Comparison of ENCODE assay signal across 8 cellular contexts in the genomic region with DNA sequence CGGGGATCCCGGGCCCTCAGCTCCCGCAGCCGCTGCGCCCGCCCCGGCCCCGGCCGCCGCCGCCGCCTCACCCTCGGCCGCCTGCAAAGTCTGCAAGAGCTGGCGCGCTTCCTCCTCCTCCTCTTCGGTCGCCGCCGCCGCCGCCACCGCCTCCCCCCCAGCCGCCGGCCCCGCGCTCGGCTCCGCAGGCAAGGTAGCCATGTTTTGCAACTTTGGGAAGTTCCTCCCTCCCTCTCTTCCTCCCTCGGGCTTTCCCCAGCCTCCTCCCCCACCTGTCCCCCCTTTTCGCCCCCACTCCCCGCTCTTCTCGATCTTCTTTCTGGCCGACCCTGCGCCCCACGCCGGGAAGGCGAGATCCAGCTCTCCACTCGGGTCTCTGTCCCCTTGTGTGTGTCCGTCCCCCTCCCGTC. TPM values are rescaled to one million over a fixed set of nuclear protein-coding genes. Genes with fewer than 3 reads are reported as not detected.
DNase-seq lines count a peak whose midpoint lies in the region; TF ChIP-seq lines count a peak whose summit lies in the region.

No MANE protein-coding gene starts in this region.

- H4K8ac ChIP-seq in neuronal stem cell (ENCODE audit: low read depth, low read length), result peak overlapping the region; percentile 52

- H3K27ac ChIP-seq in C4-2B (peak overlapping the region; percentile 87), esophagus (ENCODE audit: low read depth in 2 of 2, low read length in 1 of 2) (peak overlapping the region; percentile 96 to 98), neuronal stem cell (replicated peaks; ENCODE audit: low read length) (peak overlapping the region; percentile 100)

- no peaks in the 10 kb centered on the region for H3K9me3 ChIP-seq in esophagus (ENCODE audit: control insufficient read depth in 2 of 2, insufficient read depth in 1 of 2, low read depth in 1 of 2, low read length in 1 of 2)
- no peaks in the 10 kb centered on the region for H3K9me3 ChIP-seq in neuronal stem cell (replicated peaks in 1 of 2; ENCODE audit: control insufficient read depth in 2 of 2, insufficient read depth in 1 of 2, low read depth in 1 of 2, low read length in 2 of 2)

- H4K91ac ChIP-seq in neuronal stem cell (ENCODE audit: low read depth, low read length, poor library complexity), result peak overlapping the region; percentile 95

- H3K4me3 ChIP-seq in esophagus (ENCODE audit: low read depth in 1 of 2, low read length in 2 of 2) (peak overlapping the region; percentile 64 to 76), neuronal stem cell (ENCODE audit: low read length in 2 of 2) (peak overlapping the region; percentile 91 to 97)

- peak overlapping the region; percentile 73 for H2BK12ac ChIP-seq in neuronal stem cell (ENCODE audit: low read length)

- TF ChIP-seq CTCF in C4-2B (conservative IDR thresholded peaks at IDR 0.05) (no peak), GM20000 (IDR thresholded peaks at IDR 0.05; ENCODE audit: extremely low read depth, missing control alignments) (no peak)

- H3K14ac ChIP-seq in neuronal stem cell (ENCODE audit: low read length), result peak overlapping the region; percentile 99

- H2BK5ac ChIP-seq in neuronal stem cell (ENCODE audit: low read length), result peak overlapping the region; percentile 99

- peaks cover 21% of the 10 kb centered on the region for H3K79me1 ChIP-seq in neuronal stem cell (ENCODE audit: low read depth, low read length)

- H3K27me3 ChIP-seq in esophagus (ENCODE audit: control insufficient read depth in 1 of 2, insufficient read depth in 2 of 2, low read length in 2 of 2), result no peaks in the 10 kb centered on the region
- H3K27me3 ChIP-seq in neuronal stem cell (ENCODE audit: control insufficient read depth in 3 of 3, insufficient read depth in 3 of 3, low read depth in 1 of 3, low read length in 3 of 3), result no peaks in the 10 kb centered on the region

- peak overlapping the region; percentile 100 for H3K23ac ChIP-seq in neuronal stem cell (ENCODE audit: low read depth, low read length, poor library complexity)

- peak overlapping the region; percentile 97 for H3K4me2 ChIP-seq in neuronal stem cell (ENCODE audit: insufficient read depth, low read length, poor library complexity, severe bottlenecking)

- peak overlapping the region; percentile 30 for H2BK15ac ChIP-seq in neuronal stem cell (ENCODE audit: low read length)

- WGBS in esophagus, 2 donors, result 0 to 1% methylated on average over 12 to 41 of the region's 41 CpGs
- no CpG with 5 or more reads among the region's 41 CpGs for WGBS in neuronal stem cell (ENCODE audit: extremely low coverage in 2 of 2, insufficient read length in 2 of 2, insufficient replicate concordance in 1 of 2), 2 donors

- H3K4ac ChIP-seq in neuronal stem cell (ENCODE audit: low read length), result peak overlapping the region; percentile 76

- H3K18ac ChIP-seq in neuronal stem cell (ENCODE audit: low read length), result peak overlapping the region; percentile 100

- DNase-seq in HuH-7.5 (ENCODE audit: low spot score), result peak; percentile 65
- peak; percentile 44 to 56 for DNase-seq in activated CD4-positive, alpha-beta T cell treated with anti-CD3 and anti-CD28 coated beads, Interleukin-2, amount 50 U/mL, for 48 hours
- DNase-seq in neuronal stem cell (ENCODE audit: low spot score), result no peak
- no peak for DNase-seq in cerebellum (ENCODE audit: low spot score)
- DNase-seq in DMS79 (lab: John Stamatoyannopoulos, UW), result no peak
- DNase-seq in GM20000 (ENCODE audit: low spot score), result no peak

- H2AK5ac ChIP-seq in neuronal stem cell (ENCODE audit: low read depth, low read length), result peak overlapping the region; percentile 100

- H3K4me1 ChIP-seq in esophagus (ENCODE audit: control insufficient read depth in 2 of 2, insufficient read depth in 2 of 2, low read length in 1 of 2) (peaks cover 5 to 10% of the 10 kb centered on the region in 2 donors), neuronal stem cell (ENCODE audit: control insufficient read depth in 2 of 2, insufficient read depth in 1 of 2, low read depth in 1 of 2, low read length in 2 of 2) (peaks cover 29% of the 10 kb centered on the region in 2 donors)

- peak overlapping the region; percentile 100 for H3K9ac ChIP-seq in neuronal stem cell (ENCODE audit: low read depth, low read length, poor library complexity)

- peak overlapping the region; percentile 73 for H2BK120ac ChIP-seq in neuronal stem cell (ENCODE audit: low read depth, low read length)

- H2AFZ ChIP-seq in neuronal stem cell (ENCODE audit: low read length), result peak overlapping the region; percentile 84

- H3K36me3 ChIP-seq in esophagus (ENCODE audit: control insufficient read depth in 2 of 2, insufficient read depth in 2 of 2, low read length in 1 of 2), result peaks cover 0 to 17% of the 10 kb centered on the region in 2 donors
- peaks cover 12 to 41% of the 10 kb centered on the region in 2 donors for H3K36me3 ChIP-seq in neuronal stem cell (replicated peaks in 1 of 2; ENCODE audit: control insufficient read depth in 2 of 2, insufficient read depth in 2 of 2, low read length in 2 of 2)

RNA-seq across cellular contexts. Expression of gene SIX5, which starts 0.4 kb away (rescaled TPM):
- 1 to 10 TPM; 8.2 to 9.8 TPM for polyA plus RNA-seq in esophagus
- polyA plus RNA-seq in neuronal stem cell (2013, experiment 1 of 2), result 34.8 TPM
- 34.5 TPM for polyA plus RNA-seq in neuronal stem cell (2013, experiment 2 of 2)
- total RNA-seq in cerebellum, result 3.4 TPM

RNA-seq across cellular contexts. Expression of gene DMPK, which starts 13.6 kb away (rescaled TPM):
- 100 to 1,000 TPM in 1 of 2 donors, 10 to 100 TPM in 1; 26.0 to 133 TPM for polyA plus RNA-seq in esophagus
- 29.4 TPM for polyA plus RNA-seq in neuronal stem cell (2013, experiment 1 of 2)
- polyA plus RNA-seq in neuronal stem cell (2013, experiment 2 of 2), result 28.6 TPM
- total RNA-seq in cerebellum, result 27.9 TPM

RNA-seq across cellular contexts. Expression of gene DMWD, which starts 24.0 kb away (rescaled TPM):
- 10 to 100 TPM; 12.4 to 34.6 TPM for polyA plus RNA-seq in esophagus
- 36.3 TPM for polyA plus RNA-seq in neuronal stem cell (2013, experiment 1 of 2)
- polyA plus RNA-seq in neuronal stem cell (2013, experiment 2 of 2), result 35.8 TPM
- total RNA-seq in cerebellum, result 42.3 TPM

RNA-seq across cellular contexts. Expression of gene MEIOSIN, which starts 35.4 kb away (rescaled TPM):
- polyA plus RNA-seq in esophagus, result not detected
- polyA plus RNA-seq in neuronal stem cell (2013, experiment 1 of 2), result 0.01 TPM
- 0.03 TPM for polyA plus RNA-seq in neuronal stem cell (2013, experiment 2 of 2)
- total RNA-seq in cerebellum, result not detected

RNA-seq across cellular contexts. Expression of gene FBXO46, which starts 38.0 kb away (rescaled TPM):
- polyA plus RNA-seq in esophagus, result 10 to 100 TPM; 13.9 TPM
- polyA plus RNA-seq in neuronal stem cell (2013, experiment 1 of 2), result 16.9 TPM
- polyA plus RNA-seq in neuronal stem cell (2013, experiment 2 of 2), result 17.4 TPM
- 3.6 TPM for total RNA-seq in cerebellum

Comparison
In these comparisons a context has a peak if more than half of its experiments do, and no peak if none do; other contexts are left out.
1. DNase-seq: peak in HuH-7.5 (single experiment) and activated CD4-positive, alpha-beta T cell treated with anti-CD3 and anti-CD28 coated beads, Interleukin-2, amount 50 U/mL, for 48 hours (2 of 2); none in neuronal stem cell (single experiment), cerebellum (single experiment), DMS79 (single experiment) and GM20000 (single experiment).
2. Peak in every context shown above with its lines, with median percentiles within 50 percentile points of each other: H3K27ac ChIP-seq.